24 cellular contexts compared by ENCODE assay signal in the genomic region with DNA sequence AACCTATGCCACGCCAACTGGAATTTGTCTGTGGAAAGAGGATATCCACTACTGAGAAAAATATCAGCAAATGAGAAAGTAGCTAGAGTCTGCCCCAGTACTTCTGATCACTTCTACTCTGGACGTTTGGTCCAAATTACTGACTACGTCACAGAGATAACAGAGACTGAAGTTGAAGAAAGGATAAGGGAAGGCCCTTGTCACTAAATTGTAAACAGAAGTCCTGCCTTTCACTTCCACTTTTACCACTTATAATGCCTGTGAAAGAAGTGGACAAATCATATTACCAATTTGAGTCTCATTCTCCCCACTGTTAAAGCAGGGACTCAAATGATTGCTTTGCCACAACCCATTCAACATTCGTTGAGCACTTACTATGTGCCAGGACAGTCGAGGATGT.
DNase-seq lines count a peak whose midpoint lies in the region; ATAC-seq and TF ChIP-seq lines count a peak whose summit lies in the region.
"Had no signal": no experiment of that assay in that cellular context is flagged by ENCODE, and none has a peak within 500 bp of the region (broad histone marks: within the 10 kb centered on the region; RNA-seq: fewer than 3 reads in every experiment).

No MANE protein-coding gene starts in this region.

- no peak for TF ChIP-seq RAD21 in SK-N-SH (IDR thresholded peaks at IDR 0.05; ENCODE audit: low read length)

- H3K9me2 ChIP-seq in SK-N-SH (no peaks in the 10 kb centered on the region), GM23338 (ENCODE audit: insufficient read depth) (peaks cover 18% of the 10 kb centered on the region)

- no peaks in the 10 kb centered on the region for H3K36me3 Mint-ChIP-seq in GM23338 (ENCODE audit: low read depth)
- H3K36me3 Mint-ChIP-seq in brain: no peaks in the 10 kb centered on the region
- H3K36me3 Mint-ChIP-seq: activated naive CD8-positive, alpha-beta T cell; IgD-negative memory B cell; T-cell had no signal

- H3K4me3 ChIP-seq in SK-N-SH (ENCODE audit: low read depth in 2 of 2, low read length in 1 of 2) (no peak overlapping the region), GM23338 (no peak overlapping the region)
- H3K4me3 ChIP-seq: dorsolateral prefrontal cortex, esophagus muscularis mucosa, heart left ventricle, mucosa of descending colon had no signal

- H2AFZ ChIP-seq in SK-N-SH (ENCODE audit: low read depth) (peak overlapping the region; percentile 34; the same call in 1 of the 2 replicates), GM23338 (0 out of 2 replicates have a peak overlapping the region, but pooled peaks have one; percentile 38)

- H3K27me3 ChIP-seq in SK-N-SH (ENCODE audit: insufficient read depth) (no peaks in the 10 kb centered on the region), GM23338 (ENCODE audit: insufficient read depth) (no peaks in the 10 kb centered on the region)
- H3K27me3 ChIP-seq: brain microvascular endothelial cell, esophagus muscularis mucosa, heart left ventricle had no signal

- H3K27me3 Mint-ChIP-seq in GM23338 (ENCODE audit: insufficient read depth, low read depth, poor library complexity) (peaks cover 2% of the 10 kb centered on the region), brain (no peaks in the 10 kb centered on the region)
- H3K27me3 Mint-ChIP-seq: activated CD4-positive, alpha-beta memory T cell treated with anti-CD3 and anti-CD28 coated beads, Interleukin-2, amount 10 ng/mL, durations not matched to agents 7 days and 5 days; activated naive CD8-positive, alpha-beta T cell; T-cell had no signal

- TF ChIP-seq CTCF in SK-N-SH (IDR thresholded peaks at IDR 0.05) (no peak), GM23338 (conservative IDR thresholded peaks at IDR 0.05; ENCODE audit: low read depth in 2 of 2) (no peak), brain (conservative IDR thresholded peaks at IDR 0.05) (no peak)

- H3K9me3 ChIP-seq in SK-N-SH: no peaks in the 10 kb centered on the region
- H3K9me3 ChIP-seq: esophagus muscularis mucosa, heart left ventricle, mucosa of descending colon had no signal

- H3K79me2 ChIP-seq in SK-N-SH (ENCODE audit: insufficient read depth) (no peaks in the 10 kb centered on the region), GM23338 (replicated peaks; ENCODE audit: insufficient read depth) (no peaks in the 10 kb centered on the region)

- H3K36me3 ChIP-seq in SK-N-SH (replicated peaks in 1 of 2; ENCODE audit: control insufficient read depth in 1 of 2, insufficient read depth in 2 of 2, low read length in 1 of 2): no peaks in the 10 kb centered on the region
- no peaks in the 10 kb centered on the region for H3K36me3 ChIP-seq in GM23338 (ENCODE audit: insufficient read depth)
- H3K36me3 ChIP-seq: brain microvascular endothelial cell, esophagus muscularis mucosa, heart left ventricle, WERI-Rb-1 had no signal

- H3F3A ChIP-seq in SK-N-SH (replicated peaks; ENCODE audit: insufficient read depth) (no peaks in the 10 kb centered on the region), GM23338 (replicated peaks; ENCODE audit: low read depth) (no peaks in the 10 kb centered on the region)

- no peak overlapping the region for H3K9ac ChIP-seq in SK-N-SH

- no peaks in the 10 kb centered on the region; a peak in 1 of 4 replicates for H3K4me1 ChIP-seq in SK-N-SH (ENCODE audit: control insufficient read depth in 1 of 2, insufficient read depth in 2 of 2, low read depth in 1 of 2, low read length in 1 of 2)
- no peaks in the 10 kb centered on the region for H3K4me1 ChIP-seq in GM23338 (ENCODE audit: insufficient read depth)
- H3K4me1 ChIP-seq: heart left ventricle had no signal

- H3K27ac Mint-ChIP-seq in GM23338: no peak overlapping the region
- peak overlapping the region in 3 of 5 experiments; percentile 74 to 90 (median 82) for H3K27ac Mint-ChIP-seq in brain
- H3K27ac Mint-ChIP-seq: activated CD4-positive, alpha-beta memory T cell treated with anti-CD3 and anti-CD28 coated beads, Interleukin-2, amount 10 ng/mL, durations not matched to agents 7 days and 5 days; activated naive CD8-positive, alpha-beta T cell; IgD-negative memory B cell; stimulated activated naive CD8-positive, alpha-beta T cell treated with anti-CD3 and anti-CD28 coated beads, Interleukin-15, amount 100 ng/mL, for 72 hours; T-cell had no signal

- H3K4me3 Mint-ChIP-seq in GM23338: no peak overlapping the region
- peak overlapping the region in 1 of 5 experiments; percentile 46 for H3K4me3 Mint-ChIP-seq in brain
- H3K4me3 Mint-ChIP-seq: activated CD4-positive, alpha-beta memory T cell treated with anti-CD3 and anti-CD28 coated beads, Interleukin-2, amount 10 ng/mL, durations not matched to agents 7 days and 5 days; activated naive CD8-positive, alpha-beta T cell; activated T-cell treated with anti-CD3 and anti-CD28 coated beads, Interleukin-2, amount 50 U/mL, for 4 hours; IgD-negative memory B cell; stimulated activated naive CD8-positive, alpha-beta T cell treated with anti-CD3 and anti-CD28 coated beads, Interleukin-15, amount 100 ng/mL, for 72 hours; T-cell had no signal

- ATAC-seq in SK-N-SH treated with all-trans-retinoic acid at 6 μM for 48 hours (no peak; the same call in 2 of the 3 replicates), GM23338 (no peak), HG02610 (IDR thresholded peaks at IDR 0.05; ENCODE audit: unreplicated experiment) (no peak)
- ATAC-seq: activated T-cell treated with anti-CD3 and anti-CD28 coated beads, Interleukin-2, amount 50 U/mL, for 4 hours; mucosa of descending colon; stimulated activated naive CD8-positive, alpha-beta T cell treated with anti-CD3 and anti-CD28 coated beads, Interleukin-15, amount 100 ng/mL, for 72 hours; T-cell had no signal

- H3K4me2 ChIP-seq in SK-N-SH (no peak overlapping the region), GM23338 (no peak overlapping the region)

- H3K4me1 Mint-ChIP-seq in GM23338: no peaks in the 10 kb centered on the region
- H3K4me1 Mint-ChIP-seq in brain: peaks cover 17% of the 10 kb centered on the region
- H3K4me1 Mint-ChIP-seq: activated CD4-positive, alpha-beta memory T cell treated with anti-CD3 and anti-CD28 coated beads, Interleukin-2, amount 10 ng/mL, durations not matched to agents 7 days and 5 days; IgD-negative memory B cell; stimulated activated naive CD8-positive, alpha-beta T cell treated with anti-CD3 and anti-CD28 coated beads, Interleukin-15, amount 100 ng/mL, for 72 hours; T-cell had no signal

- TF ChIP-seq EP300 in SK-N-SH (IDR thresholded peaks at IDR 0.05; ENCODE audit: borderline replicate concordance in 1 of 2, low read depth in 1 of 2, low read length in 1 of 2): no peak

- CTCF ChIA-PET in SK-N-SH (lab: Yijun Ruan, JAX): interaction anchor here (1.0 kb wide), 1 partner anchor 11 kb away, joined by 4 read pairs; no protein-coding TSS in a partner anchor

- H3K9me3 Mint-ChIP-seq in GM23338 (no peaks in the 10 kb centered on the region), brain (no peaks in the 10 kb centered on the region)
- H3K9me3 Mint-ChIP-seq: activated CD4-positive, alpha-beta memory T cell treated with anti-CD3 and anti-CD28 coated beads, Interleukin-2, amount 10 ng/mL, durations not matched to agents 7 days and 5 days; activated T-cell treated with anti-CD3 and anti-CD28 coated beads, Interleukin-2, amount 50 U/mL, for 4 hours; T-cell had no signal

- H4K20me1 ChIP-seq in SK-N-SH (ENCODE audit: insufficient read depth): no peaks in the 10 kb centered on the region
- H4K20me1 ChIP-seq in GM23338 (replicated peaks; ENCODE audit: insufficient read depth): no peaks in the 10 kb centered on the region

- DNase-seq in SK-N-SH (no peak), GM23338 (ENCODE audit: low spot score) (no peak), pons (ENCODE audit: low spot score) (peak; percentile 24), DMS79 treated with DMSO at 0.1 percent for 48 hours (lab: John Stamatoyannopoulos, UW) (no peak)
- DNase-seq in stimulated activated CD4-positive, alpha-beta T cell treated with anti-CD3 and anti-CD28 coated beads, Interleukin-2, amount 100 ng/mL, for 24 hours: no peak
- DNase-seq: 8988T; activated CD4-positive, alpha-beta memory T cell treated with anti-CD3 and anti-CD28 coated beads, Interleukin-2, amount 10 ng/mL, durations not matched to agents 7 days and 5 days; activated T-cell treated with anti-CD3 and anti-CD28 coated beads, Interleukin-2, amount 50 U/mL, for 4 hours; DMS 273 treated with DMSO at 0.1 percent for 48 hours; dorsolateral prefrontal cortex; heart left ventricle; mucosa of descending colon; NCI-H2171; stimulated activated naive CD8-positive, alpha-beta T cell treated with anti-CD3 and anti-CD28 coated beads, Interleukin-15, amount 100 ng/mL, for 72 hours; T-cell; WERI-Rb-1 had no signal

- WGBS in SK-N-SH (ENCODE audit: low lambda C conversion rate): 67% methylated on average over 5 of the region's 5 CpGs

- POLR2A ChIA-PET in SK-N-SH (lab: Yijun Ruan, JAX): no interaction called here

- peak overlapping the region in 1 of 2 experiments; percentile 40; a peak in 1 of 4 replicates for H3K27ac ChIP-seq in SK-N-SH (ENCODE audit: low read depth in 2 of 2, low read length in 1 of 2)
- no peak overlapping the region for H3K27ac ChIP-seq in GM23338 (ENCODE audit: low read depth)
- H3K27ac ChIP-seq: brain microvascular endothelial cell, C4-2B, heart left ventricle, WERI-Rb-1 had no signal

TF ChIP-seq in SK-N-SH treated with all-trans-retinoic acid at 6 μM for 48 hours, 23 proteins besides CTCF, POLR2A, EP300 and RAD21 (continues in another document):
- TF ChIP-seq PPARA (CRISPR knock-in tag; IDR thresholded peaks at IDR 0.05; ENCODE audit: borderline replicate concordance) (no peak), ARNTL (CRISPR knock-in tag; IDR thresholded peaks at IDR 0.05; ENCODE audit: borderline replicate concordance, low read depth) (no peak), RARB (CRISPR knock-in tag; IDR thresholded peaks at IDR 0.05) (no peak)

TF ChIP-seq in GM23338, 12 proteins besides CTCF, POLR2A, EP300 and RAD21 (continues in another document):
- TF ChIP-seq JUNB (IDR thresholded peaks at IDR 0.05; ENCODE audit: unreplicated experiment) (no peak), ZNF331 (CRISPR knock-in tag; IDR thresholded peaks at IDR 0.05; ENCODE audit: low read depth) (no peak)
- TF ChIP-seq, protein P1, sequence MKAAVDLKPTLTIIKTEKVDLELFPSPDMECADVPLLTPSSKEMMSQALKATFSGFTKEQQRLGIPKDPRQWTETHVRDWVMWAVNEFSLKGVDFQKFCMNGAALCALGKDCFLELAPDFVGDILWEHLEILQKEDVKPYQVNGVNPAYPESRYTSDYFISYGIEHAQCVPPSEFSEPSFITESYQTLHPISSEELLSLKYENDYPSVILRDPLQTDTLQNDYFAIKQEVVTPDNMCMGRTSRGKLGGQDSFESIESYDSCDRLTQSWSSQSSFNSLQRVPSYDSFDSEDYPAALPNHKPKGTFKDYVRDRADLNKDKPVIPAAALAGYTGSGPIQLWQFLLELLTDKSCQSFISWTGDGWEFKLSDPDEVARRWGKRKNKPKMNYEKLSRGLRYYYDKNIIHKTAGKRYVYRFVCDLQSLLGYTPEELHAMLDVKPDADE (IDR thresholded peaks at IDR 0.05): no peak
